Comparison of ENCODE assay signal across 22 cellular contexts in the genomic region with DNA sequence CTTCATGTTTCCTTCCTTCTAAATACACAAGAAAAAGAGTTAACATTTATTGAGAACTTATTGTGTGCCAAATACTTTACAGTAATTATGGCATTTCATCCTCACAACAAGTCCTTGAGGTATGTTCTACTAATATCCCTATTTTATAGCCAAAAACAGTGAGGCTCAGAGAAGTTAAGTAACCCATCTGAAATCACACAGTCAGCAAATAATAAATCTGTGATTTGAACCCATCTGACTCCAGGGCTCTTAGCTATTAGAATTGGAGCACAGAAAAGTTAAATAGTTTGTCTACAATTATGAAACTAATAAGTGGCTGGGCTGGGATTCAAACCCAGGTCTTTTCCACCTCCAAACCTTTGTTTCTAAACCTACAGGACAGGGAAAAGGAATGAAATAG. TPM values are rescaled to one million over a fixed set of nuclear protein-coding genes. Genes with fewer than 3 reads are reported as not detected.
"Had no signal": no experiment of that assay in that cellular context is flagged by ENCODE, and none has a peak within 500 bp of the region (broad histone marks: within the 10 kb centered on the region; RNA-seq: fewer than 3 reads in every experiment).

No MANE protein-coding gene starts in this region.

- H3K4me3 Mint-ChIP-seq: dendritic cell treated with granulocyte-macrophage colony-stimulating factor and Interleukin-4, amounts not matched to agents 40 ng/mL and 50 ng/mL, for 4 days; memory B cell; mesothelial cell of epicardium; naive B cell; nephron progenitor cell; stimulated activated memory B cell treated with anti-CD40 and anti-IgM and Interleukin-4, amounts not matched to agents 10 μg/mL and 1 μg/mL and 100 μg/mL, for 72 hours; stimulated activated naive CD8-positive, alpha-beta T cell treated with anti-CD3 and anti-CD28 coated beads, Interleukin-15, Interleukin-2, amounts not matched to agents 100 ng/mL and 50 ng/mL, for 24 hours had no signal

- H3K27ac ChIP-seq: esophagus squamous epithelium, left ventricle myocardium inferior, lower lobe of right lung, sigmoid colon, tibial artery, upper lobe of right lung, vagina had no signal

- H3K36me3 ChIP-seq: esophagus squamous epithelium, left ventricle myocardium inferior, lower lobe of right lung, sigmoid colon, tibial artery, upper lobe of right lung, vagina had no signal

- DNase-seq: esophagus squamous epithelium; kidney; left cardiac atrium; left ventricle myocardium inferior; lower lobe of right lung; naive B cell; nephron progenitor cell; sigmoid colon; stimulated activated CD4-positive, alpha-beta T cell treated with anti-CD3 and anti-CD28 coated beads, Interleukin-4, amount 100 ng/mL, for 1 hour; stimulated activated CD8-positive, alpha-beta memory T cell treated with anti-CD3 and anti-CD28 coated beads, Interleukin-4, amount 100 ng/mL, for 48 hours; tibial artery; upper lobe of right lung had no signal

- H3K9me3 Mint-ChIP-seq: dendritic cell treated with granulocyte-macrophage colony-stimulating factor and Interleukin-4, amounts not matched to agents 40 ng/mL and 50 ng/mL, for 4 days; memory B cell; mesothelial cell of epicardium; stimulated activated memory B cell treated with anti-CD40 and anti-IgM and Interleukin-4, amounts not matched to agents 10 μg/mL and 1 μg/mL and 100 μg/mL, for 72 hours; stimulated activated naive CD8-positive, alpha-beta T cell treated with anti-CD3 and anti-CD28 coated beads, Interleukin-15, Interleukin-2, amounts not matched to agents 100 ng/mL and 50 ng/mL, for 24 hours had no signal

- H3K9me3 ChIP-seq: lower lobe of right lung, sigmoid colon, upper lobe of right lung, vagina had no signal

- H3K4me1 ChIP-seq: esophagus squamous epithelium, left ventricle myocardium inferior, lower lobe of right lung, sigmoid colon, tibial artery, upper lobe of right lung, vagina had no signal

- FAIRE-seq: kidney had no signal

- ATAC-seq: lower lobe of right lung; stimulated activated memory B cell treated with anti-CD40 and anti-IgM and Interleukin-4, amounts not matched to agents 10 μg/mL and 1 μg/mL and 100 μg/mL, for 72 hours; upper lobe of right lung had no signal

- H3K27me3 ChIP-seq: vagina had no signal

- H3K4me1 Mint-ChIP-seq: memory B cell; mesothelial cell of epicardium; naive B cell; stimulated activated memory B cell treated with anti-CD40 and anti-IgM and Interleukin-4, amounts not matched to agents 10 μg/mL and 1 μg/mL and 100 μg/mL, for 72 hours had no signal

- H3K36me3 Mint-ChIP-seq: memory B cell; mesothelial cell of epicardium; naive B cell; stimulated activated memory B cell treated with anti-CD40 and anti-IgM and Interleukin-4, amounts not matched to agents 10 μg/mL and 1 μg/mL and 100 μg/mL, for 72 hours had no signal

- H3K4me3 ChIP-seq: esophagus squamous epithelium, left ventricle myocardium inferior, lower lobe of right lung, sigmoid colon, tibial artery, upper lobe of right lung, vagina had no signal

- H3K27ac Mint-ChIP-seq: dendritic cell treated with granulocyte-macrophage colony-stimulating factor and Interleukin-4, amounts not matched to agents 40 ng/mL and 50 ng/mL, for 4 days; memory B cell; mesothelial cell of epicardium; nephron progenitor cell; stimulated activated memory B cell treated with anti-CD40 and anti-IgM and Interleukin-4, amounts not matched to agents 10 μg/mL and 1 μg/mL and 100 μg/mL, for 72 hours; stimulated activated naive CD8-positive, alpha-beta T cell treated with anti-CD3 and anti-CD28 coated beads, Interleukin-15, Interleukin-2, amounts not matched to agents 100 ng/mL and 50 ng/mL, for 24 hours had no signal

RNA-seq across cellular contexts. Expression of a gene that starts 36.5 kb away (rescaled TPM):
- total RNA-seq: epithelial cell of proximal tubule, esophagus squamous epithelium, kidney, left cardiac atrium, left ventricle myocardium inferior, lower lobe of right lung, mesothelial cell of epicardium, osteoblast, pulmonary artery endothelial cell, sigmoid colon, temporal lobe, upper lobe of right lung, vagina had no signal
- polyA plus RNA-seq: sigmoid colon had no signal

RNA-seq across cellular contexts. Expression of a gene that starts 51.7 kb away (rescaled TPM):
- total RNA-seq: epithelial cell of proximal tubule, esophagus squamous epithelium, left cardiac atrium, left ventricle myocardium inferior, lower lobe of right lung, pulmonary artery endothelial cell, upper lobe of right lung had no signal
